Comparison of ENCODE assay signal across 6 cellular contexts in the genomic region with DNA sequence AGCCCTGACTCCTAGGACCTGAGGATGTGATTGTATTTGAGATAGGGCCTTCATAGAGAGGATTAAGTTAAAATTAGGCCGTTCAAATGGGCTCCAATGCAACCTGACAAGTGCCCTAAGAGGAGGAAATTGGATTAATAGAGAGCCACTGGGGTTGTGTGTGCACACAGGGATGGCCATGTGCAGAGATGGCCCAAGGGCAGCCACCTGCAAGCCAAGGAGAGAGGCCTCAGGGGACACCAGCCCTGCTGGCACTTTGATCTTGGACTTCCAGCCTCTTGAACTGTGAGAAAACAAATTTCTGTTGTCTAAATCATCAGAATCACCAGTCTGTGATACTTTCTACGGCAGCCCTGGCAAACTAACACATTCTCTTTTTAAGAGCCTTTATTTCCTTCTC.
"Had no signal": no experiment of that assay in that cellular context is flagged by ENCODE, and none has a peak within 500 bp of the region (broad histone marks: within the 10 kb centered on the region; RNA-seq: fewer than 3 reads in every experiment).

No MANE protein-coding gene starts in this region.

- H3K27ac ChIP-seq: KMS-11 had no signal

- ATAC-seq: GM23338 had no signal

- DNase-seq: H9, HCEC 1CT, HFFc6, KBM-7 had no signal

- H3K4me3 ChIP-seq: GM23338 had no signal
